ENCODE assay signal across 11 cellular contexts in the genomic region with DNA sequence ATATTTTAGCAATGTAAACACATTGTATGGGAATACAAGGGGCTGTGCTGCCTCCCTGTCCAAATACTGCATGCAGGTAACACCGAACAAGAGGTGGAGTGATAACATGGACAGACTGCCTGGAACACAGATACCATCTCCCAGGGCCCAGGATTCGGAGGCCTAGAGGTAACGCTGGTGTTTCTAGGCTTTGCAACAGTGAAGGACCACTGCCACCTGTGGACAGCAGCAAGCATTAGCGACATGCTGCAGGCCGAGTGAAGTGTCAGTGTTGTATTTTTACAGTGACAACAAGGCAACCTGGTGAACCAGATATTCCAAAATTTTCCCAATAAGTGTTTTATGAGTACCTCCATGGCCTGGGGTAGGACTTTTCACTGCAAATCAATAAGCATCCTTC.
DNase-seq lines count a peak whose midpoint lies in the region; TF ChIP-seq lines count a peak whose summit lies in the region.
"Had no signal": no experiment of that assay in that cellular context is flagged by ENCODE, and none has a peak within 500 bp of the region (broad histone marks: within the 10 kb centered on the region; RNA-seq: fewer than 3 reads in every experiment).

No MANE protein-coding gene starts in this region.

- TF ChIP-seq CTCF in breast epithelium (IDR thresholded peaks at IDR 0.05) (peak in 1 of 3 donors; percentile 26), glutamatergic neuron (IDR thresholded peaks at IDR 0.05; ENCODE audit: partially characterized antibody, unreplicated experiment) (no peak), transverse colon (IDR thresholded peaks at IDR 0.05) (peak in 4 of 5 experiments; percentile 19 to 41 (median 28)), stomach (IDR thresholded peaks at IDR 0.05) (no peak)

- no peak overlapping the region for H3K27ac Mint-ChIP-seq in glutamatergic neuron (ENCODE audit: unreplicated experiment)

- intact Hi-C loops in breast epithelium (cut with DNase I; ENCODE audit: low total_unique reads) = no loop called here
- intact Hi-C loops in transverse colon (cut with DNase I; ENCODE audit: low total_unique reads) = no loop called here
- intact Hi-C loops in stomach (cut with DNase I; ENCODE audit: low total_unique reads) = no loop called here

- H3K27me3 ChIP-seq in breast epithelium (no peaks in the 10 kb centered on the region), transverse colon (no peaks in the 10 kb centered on the region), stomach (no peaks in the 10 kb centered on the region)
- H3K27me3 ChIP-seq: uterus had no signal

- 44 to 50% methylated on average over 1 to 5 of the region's 5 CpGs for WGBS in transverse colon (ENCODE audit: low coverage in 1 of 2), 2 donors
- 21 to 42% (median 26%) methylated on average over 5 of the region's 5 CpGs for WGBS in stomach, 5 donors

- no peak overlapping the region for H3K27ac ChIP-seq in breast epithelium
- H3K27ac ChIP-seq in transverse colon = no peak overlapping the region
- H3K27ac ChIP-seq in stomach = no peak overlapping the region
- H3K27ac ChIP-seq: uterus had no signal

- H3K36me3 ChIP-seq in breast epithelium = no peaks in the 10 kb centered on the region
- no peaks in the 10 kb centered on the region for H3K36me3 ChIP-seq in transverse colon
- H3K36me3 ChIP-seq in stomach = no peaks in the 10 kb centered on the region
- H3K36me3 ChIP-seq: uterus had no signal

- no peaks in the 10 kb centered on the region for H3K36me3 Mint-ChIP-seq in glutamatergic neuron (ENCODE audit: unreplicated experiment)

- H3K4me1 ChIP-seq in breast epithelium (no peaks in the 10 kb centered on the region), transverse colon (no peaks in the 10 kb centered on the region), stomach (no peaks in the 10 kb centered on the region)
- H3K4me1 ChIP-seq: uterus had no signal

- in situ Hi-C loops in T47D (cut with HindIII; ENCODE audit: low pct_unique_long_range_greater_than_20kb, low sequenced_read_pairs) = no loop called here
- in situ Hi-C loops in transverse colon (cut with MboI; ENCODE audit: low pct_ligation_motif_present in 1 of 4, low pct_unique_long_range_greater_than_20kb in 1 of 4, low sequenced_read_pairs in 3 of 4) = loop anchor here in 2 of 4 donors (25.0 kb wide), 2 partner anchors 317 to 342 kb away; no protein-coding TSS in a partner anchor

- TF ChIP-seq EP300 in transverse colon (IDR thresholded peaks at IDR 0.05; ENCODE audit: low read depth) = no peak
- TF ChIP-seq EP300 in stomach (IDR thresholded peaks at IDR 0.05) = no peak

- no peak overlapping the region for H3K4me3 Mint-ChIP-seq in glutamatergic neuron (ENCODE audit: unreplicated experiment)

- H3K4me1 Mint-ChIP-seq in glutamatergic neuron (ENCODE audit: low read depth, unreplicated experiment) = no peaks in the 10 kb centered on the region

- peaks cover 2% of the 10 kb centered on the region for H3K9me3 Mint-ChIP-seq in glutamatergic neuron (ENCODE audit: unreplicated experiment)

- peak; percentile 14 to 70 for DNase-seq in T47D (ENCODE audit: low read depth in 1 of 2, low spot score in 1 of 2)
- no peak for DNase-seq in breast epithelium (ENCODE audit: low spot score in 2 of 2)
- DNase-seq in NCI-H446 treated with DMSO at 0.1 percent for 48 hours (lab: John Stamatoyannopoulos, UW) = peak; percentile 19
- DNase-seq in glutamatergic neuron = peak; percentile 27
- peak; percentile 17 for DNase-seq in transverse colon
- DNase-seq in stomach = no peak
- DNase-seq in stimulated activated naive CD4-positive, alpha-beta T cell treated with Interleukin-2 at 50 U/mL for 16 hours (lab: John Stamatoyannopoulos, UW) = no peak
- no peak for DNase-seq in HK-2 (ENCODE audit: unreplicated experiment)
- DNase-seq: midbrain, NCI-H774, uterus had no signal

- TF ChIP-seq POLR2A in breast epithelium (IDR thresholded peaks at IDR 0.05) (no peak), transverse colon (IDR thresholded peaks at IDR 0.05) (no peak), stomach (IDR thresholded peaks at IDR 0.05) (no peak)

- H3K4me3 ChIP-seq in breast epithelium (no peak overlapping the region), transverse colon (no peak overlapping the region), stomach (no peak overlapping the region)
- H3K4me3 ChIP-seq: uterus had no signal

- peaks cover 2% of the 10 kb centered on the region for H3K27me3 Mint-ChIP-seq in glutamatergic neuron (ENCODE audit: unreplicated experiment)

- H3K9me3 ChIP-seq in breast epithelium (peaks cover 0 to 2% of the 10 kb centered on the region in 2 donors), transverse colon (no peaks in the 10 kb centered on the region), stomach (peaks cover 0 to 6% (median 2%) of the 10 kb centered on the region in 4 donors)
- H3K9me3 ChIP-seq: uterus had no signal

Comparison
In these comparisons a context has a peak if more than half of its experiments do, and no peak if none do; other contexts are left out.
1. DNase-seq: peak in T47D (2 of 2), NCI-H446 treated with DMSO at 0.1 percent for 48 hours (single experiment), glutamatergic neuron (single experiment) and transverse colon (single experiment); none in breast epithelium (0 of 2), stomach (single experiment), stimulated activated naive CD4-positive, alpha-beta T cell treated with Interleukin-2 at 50 U/mL for 16 hours (single experiment) and HK-2 (single experiment).
2. CTCF ChIP-seq: peak in transverse colon (4 of 5); none in glutamatergic neuron (single experiment) and stomach (0 of 7).